ENCODE assay signal across 1 cellular context in the genomic region with DNA sequence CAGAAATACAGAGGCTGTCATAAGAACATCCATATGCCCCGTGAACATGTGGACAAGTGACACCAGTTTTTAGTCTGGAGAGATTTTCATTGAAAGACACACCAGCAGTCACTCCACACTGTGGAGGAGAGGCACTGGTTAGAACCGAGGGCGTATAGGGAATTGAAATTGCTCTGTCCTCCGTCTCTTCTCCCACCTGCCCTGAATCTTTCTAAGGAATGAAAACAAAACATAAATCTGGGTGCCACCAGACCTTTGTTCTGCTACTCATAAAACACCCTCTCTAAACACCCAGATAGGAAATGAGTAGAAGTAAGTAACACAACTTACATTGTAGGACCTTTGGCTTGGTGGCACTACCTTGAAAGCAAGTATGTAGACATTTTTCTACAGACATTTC.
A peak's percentile ranks its signal among the peaks of the same experiment; 100 is the strongest.
TF ChIP-seq lines count a peak whose summit lies in the region.

No MANE protein-coding gene starts in this region.

TF ChIP-seq in HepG2, 621 proteins besides CTCF, POLR2A, EP300 and RAD21 (continued from another document):
- TF ChIP-seq, protein P1, sequence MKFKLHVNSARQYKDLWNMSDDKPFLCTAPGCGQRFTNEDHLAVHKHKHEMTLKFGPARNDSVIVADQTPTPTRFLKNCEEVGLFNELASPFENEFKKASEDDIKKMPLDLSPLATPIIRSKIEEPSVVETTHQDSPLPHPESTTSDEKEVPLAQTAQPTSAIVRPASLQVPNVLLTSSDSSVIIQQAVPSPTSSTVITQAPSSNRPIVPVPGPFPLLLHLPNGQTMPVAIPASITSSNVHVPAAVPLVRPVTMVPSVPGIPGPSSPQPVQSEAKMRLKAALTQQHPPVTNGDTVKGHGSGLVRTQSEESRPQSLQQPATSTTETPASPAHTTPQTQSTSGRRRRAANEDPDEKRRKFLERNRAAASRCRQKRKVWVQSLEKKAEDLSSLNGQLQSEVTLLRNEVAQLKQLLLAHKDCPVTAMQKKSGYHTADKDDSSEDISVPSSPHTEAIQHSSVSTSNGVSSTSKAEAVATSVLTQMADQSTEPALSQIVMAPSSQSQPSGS (CRISPR knock-in tag; IDR thresholded peaks at IDR 0.05) = no peak
- TF ChIP-seq ZEB1 (IDR thresholded peaks at IDR 0.05; ENCODE audit: insufficient replicate concordance, low read depth) (no peak), BCL6 (CRISPR knock-in tag; IDR thresholded peaks at IDR 0.05) (peak; percentile 38; the same call in 1 of the 2 replicates)
